ENCODE assay signal across 17 cellular contexts in the genomic region with DNA sequence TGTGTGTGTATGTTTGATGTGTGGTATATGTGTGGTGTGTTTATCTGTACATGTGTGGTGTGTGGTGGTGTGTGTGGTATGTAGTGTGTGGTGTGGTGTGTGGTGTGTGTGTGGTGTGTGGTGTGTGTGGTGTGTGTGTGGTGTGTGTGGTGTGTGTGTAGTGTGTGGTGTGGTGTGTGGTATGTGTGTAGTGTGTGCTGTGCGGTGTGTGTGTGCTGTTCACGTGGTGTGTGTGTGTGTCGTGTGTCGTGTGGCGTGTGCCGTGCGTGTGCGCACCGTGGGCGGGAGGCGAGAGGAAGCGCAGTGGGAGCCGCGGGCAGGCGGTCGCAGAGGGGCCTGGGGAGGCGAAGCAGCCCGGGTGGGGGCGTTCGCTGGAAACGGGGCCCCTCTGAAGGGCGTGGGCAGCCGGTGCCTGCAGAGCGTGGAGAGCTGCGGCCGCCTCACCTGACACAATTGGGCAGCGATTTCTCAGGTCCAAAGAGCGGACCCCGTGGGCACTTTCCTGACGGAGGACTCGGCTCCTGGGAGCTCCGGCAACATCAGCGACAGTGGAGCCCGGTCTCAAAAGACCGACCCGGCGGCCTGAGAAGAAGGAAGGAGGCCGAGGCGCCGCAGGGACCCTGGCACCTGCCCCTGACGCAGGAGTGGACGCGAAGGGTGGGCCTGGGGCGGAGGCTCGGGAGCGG.
A peak's percentile ranks its signal among the peaks of the same experiment; 100 is the strongest.
DNase-seq lines count a peak whose midpoint lies in the region; ATAC-seq, FAIRE-seq and TF ChIP-seq lines count a peak whose summit lies in the region.
"Had no signal": no experiment of that assay in that cellular context is flagged by ENCODE, and none has a peak within 500 bp of the region (broad histone marks: within the 10 kb centered on the region; RNA-seq: fewer than 3 reads in every experiment).

No MANE protein-coding gene starts in this region.

- ATAC-seq in HG03095 (IDR thresholded peaks at IDR 0.05; ENCODE audit: unreplicated experiment), result no peak
- ATAC-seq: T-cell had no signal

- peaks cover 5% of the 10 kb centered on the region for H3K27me3 Mint-ChIP-seq in nephron (ENCODE audit: low read depth)
- H3K27me3 Mint-ChIP-seq: B cell, T-cell had no signal

- FAIRE-seq in bronchial epithelial cell (lab: Jason Lieb, UNC), result peak; percentile 99

- no peaks in the 10 kb centered on the region for H3K36me3 ChIP-seq in H7 (replicated peaks; ENCODE audit: control insufficient read depth, insufficient read depth, low read length)
- H3K36me3 ChIP-seq in bronchial epithelial cell (ENCODE audit: control insufficient read depth, insufficient read depth, low read length), result no peaks in the 10 kb centered on the region

- H3K27me3 ChIP-seq in H7 (ENCODE audit: control insufficient read depth, insufficient read depth, low read length) (no peaks in the 10 kb centered on the region), bronchial epithelial cell (ENCODE audit: control insufficient read depth, insufficient read depth, low read length) (no peaks in the 10 kb centered on the region)

- H3K4me1 Mint-ChIP-seq in nephron, result peaks cover 28% of the 10 kb centered on the region
- H3K4me1 Mint-ChIP-seq: B cell, T-cell had no signal

- no peak overlapping the region for H3K4me3 Mint-ChIP-seq in nephron
- H3K4me3 Mint-ChIP-seq: activated T-helper 1 cell treated with anti-CD3 and anti-CD28 coated beads, Interleukin-12 subunit alpha, Interleukin-12 subunit beta, Interleukin-2, Interleukin-4 antibody, amounts not matched to agents 30 ng/mL and 10 ng/mL and 1 ng/mL, durations not matched to agents 14 hours and 24 hours and 36 hours; B cell; T-cell had no signal

- H3K36me3 Mint-ChIP-seq in nephron (ENCODE audit: low read depth), result peaks cover 4% of the 10 kb centered on the region
- H3K36me3 Mint-ChIP-seq: T-cell had no signal

- peak overlapping the region in 2 of 3 experiments; percentile 15 to 32 for H3K27ac Mint-ChIP-seq in nephron
- H3K27ac Mint-ChIP-seq: B cell, T-cell had no signal

- peaks cover 5% of the 10 kb centered on the region for H3K9me3 Mint-ChIP-seq in nephron

- no peak for TF ChIP-seq CTCF in bronchial epithelial cell (IDR thresholded peaks at IDR 0.05; ENCODE audit: insufficient read depth, low read length, severe bottlenecking)
- no peak for TF ChIP-seq CTCF in nephron (IDR thresholded peaks at IDR 0.05; ENCODE audit: unreplicated experiment in 3 of 3)

- DNase-seq in Daoy (ENCODE audit: low read depth) (peak; percentile 42), H7 (peak; percentile 76), bronchial epithelial cell (ENCODE audit: low read depth) (no peak), anterior cingulate cortex (lab: John Stamatoyannopoulos, UW) (no peak), amniotic stem cell (lab: John Stamatoyannopoulos, UW) (no peak), dedifferentiated amniotic fluid mesenchymal stem cell (ENCODE audit: extremely low spot score) (no peak)
- DNase-seq: caudate nucleus; NCI-H1694; NCI-H446 treated with DMSO at 0.1 percent for 48 hours; stimulated activated CD8-positive, alpha-beta memory T cell treated with anti-CD3 and anti-CD28 coated beads, Interleukin-4, amount 100 ng/mL, for 48 hours; T-cell had no signal

- no peak overlapping the region for H3K4me3 ChIP-seq in H7 (ENCODE audit: insufficient read depth, low read depth, low read length)
- H3K4me3 ChIP-seq in bronchial epithelial cell (ENCODE audit: low read depth, low read length), result no peak overlapping the region
- H3K4me3 ChIP-seq: lung, smooth muscle cell had no signal

Comparison
In these comparisons a context has a peak if more than half of its experiments do, and no peak if none do; other contexts are left out.
1. DNase-seq: peak in Daoy (single experiment) and H7 (single experiment); none in bronchial epithelial cell (single experiment), anterior cingulate cortex (0 of 58), amniotic stem cell (single experiment) and dedifferentiated amniotic fluid mesenchymal stem cell (single experiment).